Comparison of ENCODE assay signal across 29 cellular contexts in genomic region chrX:66616944-66617343, GRCh38.
"Had no signal": no experiment of that assay in that cellular context is flagged by ENCODE, and none has a peak within 500 bp of the region (broad histone marks: within the 10 kb centered on the region; RNA-seq: fewer than 3 reads in every experiment).

No MANE protein-coding gene starts in this region.

- H3K9me3 ChIP-seq: neutrophil, psoas muscle, right lobe of liver, sigmoid colon, stomach, thoracic aorta, thyroid gland, tibial nerve, upper lobe of left lung, vagina had no signal

- H3K4me1 Mint-ChIP-seq: nephron progenitor cell; neural crest cell; stimulated activated effector memory CD8-positive, alpha-beta T cell treated with anti-CD3 and anti-CD28 coated beads, Interleukin-12 subunit alpha, Interleukin-12 subunit beta, amount 100 ng/mL, for 72 hours; stimulated activated naive B cell treated with anti-CD40 and anti-IgM and Interleukin-4, amounts not matched to agents 10 μg/mL and 1 μg/mL and 100 μg/mL, for 72 hours had no signal

- DNase-seq: nephron progenitor cell; nucleus accumbens; posterior cingulate gyrus; psoas muscle; right cardiac atrium; right lobe of liver; sigmoid colon; small intestine; stimulated activated CD4-positive, alpha-beta T cell treated with anti-CD3 and anti-CD28 coated beads, Interleukin-15, amount 100 ng/mL, for 24 hours; stimulated activated CD4-positive, alpha-beta T cell treated with anti-CD3 and anti-CD28 coated beads, Interleukin-2, amount 100 ng/mL, for 24 hours; stimulated activated CD4-positive, alpha-beta T cell treated with anti-CD3 and anti-CD28 coated beads, Interleukin-2, amount 100 ng/mL, for 48 hours; stimulated activated CD4-positive, alpha-beta T cell treated with anti-CD3 and anti-CD28 coated beads, Interleukin-4, amount 100 ng/mL, for 24 hours; stimulated activated naive B cell treated with anti-CD40 and anti-IgM and Interleukin-4, amounts not matched to agents 10 μg/mL and 1 μg/mL and 100 μg/mL, for 72 hours; stimulated activated naive CD4-positive, alpha-beta T cell treated with Interleukin-2 at 50 U/mL for 16 hours; stomach; thyroid gland; trophoblast cell; upper lobe of left lung had no signal

- H3K36me3 ChIP-seq: neutrophil, right lobe of liver, sigmoid colon, stomach, thoracic aorta, thyroid gland, tibial nerve, upper lobe of left lung, vagina had no signal

- H3K4me3 ChIP-seq: psoas muscle, right lobe of liver, sigmoid colon, stomach, thoracic aorta, thyroid gland, tibial nerve, upper lobe of left lung, vagina had no signal

- H3K4me3 Mint-ChIP-seq: natural killer cell treated with Interleukin-12 subunit alpha and Interleukin-12 subunit beta and Interleukin-15 and Interleukin-18, amount 100 ng/mL, for 72 hours; nephron progenitor cell; neural crest cell; stimulated activated effector memory CD8-positive, alpha-beta T cell treated with anti-CD3 and anti-CD28 coated beads, Interleukin-12 subunit alpha, Interleukin-12 subunit beta, amount 100 ng/mL, for 72 hours; stimulated activated naive B cell treated with anti-CD40 and anti-IgM and Interleukin-4, amounts not matched to agents 10 μg/mL and 1 μg/mL and 100 μg/mL, for 72 hours; stimulated activated naive CD8-positive, alpha-beta T cell treated with anti-CD3 and anti-CD28 coated beads, Interleukin-15, Interleukin-2, amounts not matched to agents 100 ng/mL and 50 ng/mL, for 24 hours had no signal

- H2AFZ ChIP-seq: parathyroid adenoma had no signal

- H3K4me1 ChIP-seq: parathyroid adenoma, psoas muscle, right lobe of liver, sigmoid colon, stomach, thyroid gland, tibial nerve, upper lobe of left lung, vagina had no signal

- H3K27ac ChIP-seq: neutrophil, parathyroid adenoma, psoas muscle, right lobe of liver, sigmoid colon, stomach, thoracic aorta, thyroid gland, tibial nerve, upper lobe of left lung, vagina had no signal

- H3K27ac Mint-ChIP-seq: natural killer cell treated with Interleukin-12 subunit alpha and Interleukin-12 subunit beta and Interleukin-15 and Interleukin-18, amount 100 ng/mL, for 72 hours; nephron progenitor cell; progenitor cell of endocrine pancreas; stimulated activated effector memory CD8-positive, alpha-beta T cell treated with anti-CD3 and anti-CD28 coated beads, Interleukin-12 subunit alpha, Interleukin-12 subunit beta, amount 100 ng/mL, for 72 hours; stimulated activated naive B cell treated with anti-CD40 and anti-IgM and Interleukin-4, amounts not matched to agents 10 μg/mL and 1 μg/mL and 100 μg/mL, for 72 hours; stimulated activated naive CD8-positive, alpha-beta T cell treated with anti-CD3 and anti-CD28 coated beads, Interleukin-15, Interleukin-2, amounts not matched to agents 100 ng/mL and 50 ng/mL, for 24 hours had no signal

- H3K27me3 ChIP-seq: neutrophil, right lobe of liver, sigmoid colon, stomach, thyroid gland, tibial nerve, upper lobe of left lung, vagina had no signal

- H3K9me3 Mint-ChIP-seq: natural killer cell treated with Interleukin-12 subunit alpha and Interleukin-12 subunit beta and Interleukin-15 and Interleukin-18, amount 100 ng/mL, for 72 hours; stimulated activated effector memory CD8-positive, alpha-beta T cell treated with anti-CD3 and anti-CD28 coated beads, Interleukin-12 subunit alpha, Interleukin-12 subunit beta, amount 100 ng/mL, for 72 hours; stimulated activated naive CD8-positive, alpha-beta T cell treated with anti-CD3 and anti-CD28 coated beads, Interleukin-15, Interleukin-2, amounts not matched to agents 100 ng/mL and 50 ng/mL, for 24 hours had no signal

- FAIRE-seq: small intestine, urothelium cell line had no signal

- H3K79me2 ChIP-seq: parathyroid adenoma had no signal

- H3K36me3 Mint-ChIP-seq: natural killer cell treated with Interleukin-12 subunit alpha and Interleukin-12 subunit beta and Interleukin-15 and Interleukin-18, amount 100 ng/mL, for 72 hours; stimulated activated effector memory CD8-positive, alpha-beta T cell treated with anti-CD3 and anti-CD28 coated beads, Interleukin-12 subunit alpha, Interleukin-12 subunit beta, amount 100 ng/mL, for 72 hours had no signal

- H3K27me3 Mint-ChIP-seq: progenitor cell of endocrine pancreas; stimulated activated naive B cell treated with anti-CD40 and anti-IgM and Interleukin-4, amounts not matched to agents 10 μg/mL and 1 μg/mL and 100 μg/mL, for 72 hours; stimulated activated naive CD8-positive, alpha-beta T cell treated with anti-CD3 and anti-CD28 coated beads, Interleukin-15, Interleukin-2, amounts not matched to agents 100 ng/mL and 50 ng/mL, for 24 hours had no signal

- ATAC-seq: natural killer cell treated with Interleukin-12 subunit alpha and Interleukin-12 subunit beta and Interleukin-15 and Interleukin-18, amount 100 ng/mL, for 72 hours; psoas muscle; right cardiac atrium; right lobe of liver; stimulated activated effector memory CD8-positive, alpha-beta T cell treated with anti-CD3 and anti-CD28 coated beads, Interleukin-12 subunit alpha, Interleukin-12 subunit beta, amount 100 ng/mL, for 72 hours; stimulated activated naive B cell treated with anti-CD40 and anti-IgM and Interleukin-4, amounts not matched to agents 10 μg/mL and 1 μg/mL and 100 μg/mL, for 72 hours had no signal

- H3K9ac ChIP-seq: parathyroid adenoma had no signal
